13 cellular contexts compared by ENCODE assay signal in genomic region chr4:165204462-165204830, GRCh38. TPM values are rescaled to one million over a fixed set of nuclear protein-coding genes. Genes with fewer than 3 reads are reported as not detected.
DNase-seq lines count a peak whose midpoint lies in the region; ATAC-seq, FAIRE-seq and TF ChIP-seq lines count a peak whose summit lies in the region.
"Had no signal": no experiment of that assay in that cellular context is flagged by ENCODE, and none has a peak within 500 bp of the region (broad histone marks: within the 10 kb centered on the region; RNA-seq: fewer than 3 reads in every experiment).

No MANE protein-coding gene starts in this region.

- peaks cover 13% of the 10 kb centered on the region for H3K79me2 ChIP-seq in osteoblast (ENCODE audit: insufficient read depth, low read length)

- H3K9me3 ChIP-seq in tibial artery (no peaks in the 10 kb centered on the region), osteoblast (ENCODE audit: low read depth, low read length) (no peaks in the 10 kb centered on the region)

- DNase-seq in activated naive CD4-positive, alpha-beta T cell treated with Interleukin-2 at 50 U/mL for 16 hours = peak; percentile 7
- DNase-seq in activated naive CD4-positive, alpha-beta T cell treated with anti-CD3 and anti-CD28 coated beads, Interleukin-2, amount 10 ng/mL, durations not matched to agents 7 days and 5 days = no peak
- DNase-seq in MV-4-11 (lab: John Stamatoyannopoulos, UW) = peak; percentile 46
- peak; percentile 77 for DNase-seq in bronchial epithelial cell (ENCODE audit: low read depth)
- DNase-seq in stimulated activated effector memory CD8-positive, alpha-beta T cell treated with anti-CD3 and anti-CD28 coated beads, Interleukin-12 subunit alpha, Interleukin-12 subunit beta, amount 100 ng/mL, for 72 hours (ENCODE audit: low spot score in 2 of 2) = no peak
- no peak for DNase-seq in tibial artery
- no peak for DNase-seq in osteoblast (ENCODE audit: insufficient read length, low spot score, missing footprints)
- DNase-seq: CD4-positive, alpha-beta memory T cell; HFFc6; hippocampal formation; NCI-H524 treated with DMSO at 0.1 percent for 48 hours had no signal

- H2AFZ ChIP-seq in osteoblast (ENCODE audit: low read length) = no peak overlapping the region

- FAIRE-seq in bronchial epithelial cell (lab: Jason Lieb, UNC) = no peak
- FAIRE-seq: GM18507 had no signal

- intact Hi-C loops in tibial artery (cut with DNase I; ENCODE audit: low total_unique reads) = no loop called here

- peaks cover 46% of the 10 kb centered on the region for H3K4me1 Mint-ChIP-seq in activated naive CD4-positive, alpha-beta T cell treated with anti-CD3 and anti-CD28 coated beads, Interleukin-2, amount 10 ng/mL, durations not matched to agents 7 days and 5 days
- peaks cover 43% of the 10 kb centered on the region for H3K4me1 Mint-ChIP-seq in stimulated activated effector memory CD8-positive, alpha-beta T cell treated with anti-CD3 and anti-CD28 coated beads, Interleukin-12 subunit alpha, Interleukin-12 subunit beta, amount 100 ng/mL, for 72 hours

- no peak overlapping the region for H3K4me2 ChIP-seq in osteoblast (ENCODE audit: insufficient read depth, low read length)

- peaks cover 0 to 16% (median 12%) of the 10 kb centered on the region in 4 donors for H3K4me1 ChIP-seq in tibial artery
- peaks cover 21% of the 10 kb centered on the region for H3K4me1 ChIP-seq in osteoblast (ENCODE audit: insufficient read depth, low read length)

- H3K4me3 ChIP-seq in bronchial epithelial cell (ENCODE audit: low read depth, low read length) (no peak overlapping the region), tibial artery (no peak overlapping the region), osteoblast (ENCODE audit: insufficient read depth, low read length) (no peak overlapping the region)

- peak; percentile 38 for ATAC-seq in stimulated activated effector memory CD8-positive, alpha-beta T cell treated with anti-CD3 and anti-CD28 coated beads, Interleukin-12 subunit alpha, Interleukin-12 subunit beta, amount 100 ng/mL, for 72 hours
- no peak for ATAC-seq in GM21717 (IDR thresholded peaks at IDR 0.05; ENCODE audit: unreplicated experiment)

- H3K27me3 ChIP-seq in bronchial epithelial cell (ENCODE audit: control insufficient read depth, insufficient read depth, low read length) = no peaks in the 10 kb centered on the region
- no peaks in the 10 kb centered on the region for H3K27me3 ChIP-seq in tibial artery
- no peaks in the 10 kb centered on the region for H3K27me3 ChIP-seq in osteoblast (ENCODE audit: insufficient read depth, low read length)

- H3K9me3 Mint-ChIP-seq in activated naive CD4-positive, alpha-beta T cell treated with anti-CD3 and anti-CD28 coated beads, Interleukin-2, amount 10 ng/mL, durations not matched to agents 7 days and 5 days = peaks cover 1% of the 10 kb centered on the region
- no peaks in the 10 kb centered on the region for H3K9me3 Mint-ChIP-seq in stimulated activated effector memory CD8-positive, alpha-beta T cell treated with anti-CD3 and anti-CD28 coated beads, Interleukin-12 subunit alpha, Interleukin-12 subunit beta, amount 100 ng/mL, for 72 hours
- H3K9me3 Mint-ChIP-seq: HFFc6 had no signal

- no peaks in the 10 kb centered on the region for H3K36me3 ChIP-seq in bronchial epithelial cell (ENCODE audit: control insufficient read depth, insufficient read depth, low read length)
- H3K36me3 ChIP-seq in tibial artery = no peaks in the 10 kb centered on the region
- H3K36me3 ChIP-seq in osteoblast (ENCODE audit: insufficient read depth, low read length) = no peaks in the 10 kb centered on the region

- H3K36me3 Mint-ChIP-seq in activated naive CD4-positive, alpha-beta T cell treated with anti-CD3 and anti-CD28 coated beads, Interleukin-2, amount 10 ng/mL, durations not matched to agents 7 days and 5 days = peaks cover 11% of the 10 kb centered on the region
- H3K36me3 Mint-ChIP-seq in stimulated activated effector memory CD8-positive, alpha-beta T cell treated with anti-CD3 and anti-CD28 coated beads, Interleukin-12 subunit alpha, Interleukin-12 subunit beta, amount 100 ng/mL, for 72 hours = peaks cover 5% of the 10 kb centered on the region

- H3K27ac ChIP-seq in tibial artery = no peak overlapping the region
- no peak overlapping the region for H3K27ac ChIP-seq in osteoblast (ENCODE audit: low read depth, low read length)

- CTCF ChIA-PET in activated naive CD4-positive, alpha-beta T cell treated with anti-CD3 and anti-CD28 coated beads, Interleukin-2, amount 10 ng/mL, durations not matched to agents 7 days and 5 days (lab: Charles Lee) = no interaction called here

- no peaks in the 10 kb centered on the region for H3K27me3 Mint-ChIP-seq in activated naive CD4-positive, alpha-beta T cell treated with anti-CD3 and anti-CD28 coated beads, Interleukin-2, amount 10 ng/mL, durations not matched to agents 7 days and 5 days

- TF ChIP-seq CTCF in bronchial epithelial cell (IDR thresholded peaks at IDR 0.05; ENCODE audit: insufficient read depth, low read length, severe bottlenecking) = no peak
- TF ChIP-seq CTCF in tibial artery (IDR thresholded peaks at IDR 0.05) = no peak
- no peak for TF ChIP-seq CTCF in osteoblast (IDR thresholded peaks at IDR 0.05; ENCODE audit: extremely low read depth, low read depth, low read length)

- no peaks in the 10 kb centered on the region for H4K20me1 ChIP-seq in osteoblast (ENCODE audit: insufficient read depth, low read length)

- no peak overlapping the region for H3K4me3 Mint-ChIP-seq in activated naive CD4-positive, alpha-beta T cell treated with anti-CD3 and anti-CD28 coated beads, Interleukin-2, amount 10 ng/mL, durations not matched to agents 7 days and 5 days
- H3K4me3 Mint-ChIP-seq in stimulated activated effector memory CD8-positive, alpha-beta T cell treated with anti-CD3 and anti-CD28 coated beads, Interleukin-12 subunit alpha, Interleukin-12 subunit beta, amount 100 ng/mL, for 72 hours = peak overlapping the region; percentile 67
- H3K4me3 Mint-ChIP-seq: HFFc6 had no signal

- no peak overlapping the region for H3K27ac Mint-ChIP-seq in activated naive CD4-positive, alpha-beta T cell treated with anti-CD3 and anti-CD28 coated beads, Interleukin-2, amount 10 ng/mL, durations not matched to agents 7 days and 5 days
- peak overlapping the region; percentile 65 for H3K27ac Mint-ChIP-seq in stimulated activated effector memory CD8-positive, alpha-beta T cell treated with anti-CD3 and anti-CD28 coated beads, Interleukin-12 subunit alpha, Interleukin-12 subunit beta, amount 100 ng/mL, for 72 hours
- H3K27ac Mint-ChIP-seq: HFFc6 had no signal

RNA-seq across cellular contexts. Expression of gene KLHL2, which starts 2.9 kb away (rescaled TPM):
- total RNA-seq in bronchial epithelial cell (49.2 and 52.6 TPM in 2 replicates), osteoblast (11.8 and 13.4 TPM in 2 replicates)

Comparison
In these comparisons a context has a peak if more than half of its experiments do, and no peak if none do; other contexts are left out.
1. DNase-seq: peak in activated naive CD4-positive, alpha-beta T cell treated with Interleukin-2 at 50 U/mL for 16 hours (single experiment), MV-4-11 (single experiment) and bronchial epithelial cell (single experiment); none in activated naive CD4-positive, alpha-beta T cell treated with anti-CD3 and anti-CD28 coated beads, Interleukin-2, amount 10 ng/mL, durations not matched to agents 7 days and 5 days (single experiment), stimulated activated effector memory CD8-positive, alpha-beta T cell treated with anti-CD3 and anti-CD28 coated beads, Interleukin-12 subunit alpha, Interleukin-12 subunit beta, amount 100 ng/mL, for 72 hours (0 of 2), tibial artery (0 of 2) and osteoblast (single experiment).